10 cellular contexts compared by ENCODE assay signal in the genomic region with DNA sequence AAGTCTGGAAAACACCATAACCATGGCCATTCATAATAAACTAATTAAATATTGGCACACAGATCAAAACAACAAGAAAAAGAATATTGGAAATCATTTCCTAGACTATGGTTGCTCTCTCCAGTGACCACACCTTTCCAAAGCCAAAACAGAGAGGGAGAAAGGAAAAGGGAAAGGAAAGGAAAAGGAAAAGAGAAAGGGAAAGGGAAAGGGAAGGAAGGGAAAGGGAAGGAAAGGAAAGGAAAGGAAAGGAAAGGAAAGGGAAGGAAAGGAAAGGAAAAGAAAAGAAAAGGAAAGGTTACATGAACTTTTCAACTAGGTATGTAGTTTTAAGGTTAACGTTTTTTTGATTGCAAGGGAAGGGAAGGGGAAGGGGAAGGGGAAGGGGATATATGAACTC.
"Had no signal": no experiment of that assay in that cellular context is flagged by ENCODE, and none has a peak within 500 bp of the region (broad histone marks: within the 10 kb centered on the region; RNA-seq: fewer than 3 reads in every experiment).

No MANE protein-coding gene starts in this region.

- H3K4me1 Mint-ChIP-seq: GM23338, H9 had no signal

- H3K4me2 ChIP-seq: GM23338 had no signal

- DNase-seq: GM23248, GOT3, H7, H9, HCEC 1CT, HFFc6 had no signal

- H3K9ac ChIP-seq: GM23248 had no signal

- H3K9me3 Mint-ChIP-seq: HFFc6 had no signal

- H3K4me3 ChIP-seq: GM23248, GM23338, HAP-1 had no signal

- H3K27ac ChIP-seq: GM23248 had no signal

- H3K4me3 Mint-ChIP-seq: GM23338, H9, HFFc6 had no signal

- H3K4me1 ChIP-seq: HAP-1 had no signal

- H2AFZ ChIP-seq: GM23248, GM23338 had no signal

- H3K9me3 ChIP-seq: HAP-1 had no signal

- FAIRE-seq: H54 had no signal

- H3K27ac Mint-ChIP-seq: GM23338, H9, HFFc6 had no signal

- H3K36me3 ChIP-seq: HAP-1 had no signal

- ATAC-seq: GM23338, HCT116 had no signal
